Comparison of ENCODE assay signal across 22 cellular contexts in genomic region chr4:56315041-56315440, GRCh38.
A peak's percentile ranks its signal among the peaks of the same experiment; 100 is the strongest.
DNase-seq lines count a peak whose midpoint lies in the region; ATAC-seq and TF ChIP-seq lines count a peak whose summit lies in the region.
"Had no signal": no experiment of that assay in that cellular context is flagged by ENCODE, and none has a peak within 500 bp of the region (broad histone marks: within the 10 kb centered on the region; RNA-seq: fewer than 3 reads in every experiment).

No MANE protein-coding gene starts in this region.

- ATAC-seq in activated CD8-positive, alpha-beta memory T cell treated with anti-CD3 and anti-CD28 coated beads, Interleukin-2, amount 10 ng/mL, durations not matched to agents 7 days and 5 days, result no peak
- ATAC-seq in SK-N-SH treated with all-trans-retinoic acid at 6 μM for 48 hours, result no peak
- ATAC-seq: A549 had no signal

- H4K8ac ChIP-seq in neuronal stem cell (ENCODE audit: low read depth, low read length), result no peak overlapping the region

- H3K9me3 Mint-ChIP-seq in activated CD8-positive, alpha-beta memory T cell treated with anti-CD3 and anti-CD28 coated beads, Interleukin-2, amount 10 ng/mL, durations not matched to agents 7 days and 5 days (ENCODE audit: low read depth), result no peaks in the 10 kb centered on the region

- peaks cover 33 to 86% of the 10 kb centered on the region in 2 donors for H3K36me3 ChIP-seq in neuronal stem cell (replicated peaks in 1 of 2; ENCODE audit: control insufficient read depth in 2 of 2, insufficient read depth in 2 of 2, low read length in 2 of 2)
- H3K36me3 ChIP-seq in testis (ENCODE audit: low read depth, missing control alignments), result no peaks in the 10 kb centered on the region

- TF ChIP-seq CTCF in coronary artery (IDR thresholded peaks at IDR 0.05), result no peak
- TF ChIP-seq CTCF in testis (IDR thresholded peaks at IDR 0.05), result no peak

- no peak overlapping the region for H2BK15ac ChIP-seq in neuronal stem cell (ENCODE audit: low read length)

- H3K4me1 ChIP-seq in neuronal stem cell (ENCODE audit: control insufficient read depth in 2 of 2, insufficient read depth in 1 of 2, low read depth in 1 of 2, low read length in 2 of 2), result no peaks in the 10 kb centered on the region
- no peaks in the 10 kb centered on the region for H3K4me1 ChIP-seq in testis
- H3K4me1 ChIP-seq: A549 had no signal

- H3K27ac ChIP-seq in coronary artery, result no peak overlapping the region
- no peak overlapping the region for H3K27ac ChIP-seq in neuronal stem cell (replicated peaks; ENCODE audit: low read length)
- no peak overlapping the region for H3K27ac ChIP-seq in testis
- H3K27ac ChIP-seq: 22Rv1, A549, BLaER1 had no signal

- no peak overlapping the region for H3K4me2 ChIP-seq in neuronal stem cell (ENCODE audit: insufficient read depth, low read length, poor library complexity, severe bottlenecking)
- H3K4me2 ChIP-seq: A549, BLaER1 had no signal

- no peak overlapping the region for H3K27ac Mint-ChIP-seq in activated CD8-positive, alpha-beta memory T cell treated with anti-CD3 and anti-CD28 coated beads, Interleukin-2, amount 10 ng/mL, durations not matched to agents 7 days and 5 days
- H3K27ac Mint-ChIP-seq: CD14-positive monocyte; CD4-positive, alpha-beta memory T cell; CD4-positive, CD25-positive, alpha-beta regulatory T cell; CD8-positive, alpha-beta memory T cell had no signal

- no peak overlapping the region for H2BK12ac ChIP-seq in neuronal stem cell (ENCODE audit: low read length)

- H3K14ac ChIP-seq in neuronal stem cell (ENCODE audit: low read length), result no peak overlapping the region

- H3K18ac ChIP-seq in neuronal stem cell (ENCODE audit: low read length), result no peak overlapping the region

- TF ChIP-seq POLR2A in testis (IDR thresholded peaks at IDR 0.05), result no peak

- H3K9me3 ChIP-seq in neuronal stem cell (replicated peaks in 1 of 2; ENCODE audit: control insufficient read depth in 2 of 2, insufficient read depth in 1 of 2, low read depth in 1 of 2, low read length in 2 of 2) (peaks cover 0 to 4% of the 10 kb centered on the region in 2 donors), testis (no peaks in the 10 kb centered on the region)
- H3K9me3 ChIP-seq: A549, BE2C had no signal

- no peak overlapping the region for H2AFZ ChIP-seq in neuronal stem cell (ENCODE audit: low read length)

- peaks cover 5% of the 10 kb centered on the region for H3K27me3 Mint-ChIP-seq in activated CD8-positive, alpha-beta memory T cell treated with anti-CD3 and anti-CD28 coated beads, Interleukin-2, amount 10 ng/mL, durations not matched to agents 7 days and 5 days
- H3K27me3 Mint-ChIP-seq: CD4-positive, CD25-positive, alpha-beta regulatory T cell had no signal

- no peak overlapping the region for H2BK120ac ChIP-seq in neuronal stem cell (ENCODE audit: low read depth, low read length)

- CTCF ChIA-PET in activated CD8-positive, alpha-beta memory T cell treated with anti-CD3 and anti-CD28 coated beads, Interleukin-2, amount 10 ng/mL, durations not matched to agents 7 days and 5 days (lab: Charles Lee), result no interaction called here

- H3K36me3 Mint-ChIP-seq in activated CD8-positive, alpha-beta memory T cell treated with anti-CD3 and anti-CD28 coated beads, Interleukin-2, amount 10 ng/mL, durations not matched to agents 7 days and 5 days, result no peaks in the 10 kb centered on the region
- H3K36me3 Mint-ChIP-seq: CD14-positive monocyte; CD4-positive, alpha-beta memory T cell; CD4-positive, CD25-positive, alpha-beta regulatory T cell; CD8-positive, alpha-beta memory T cell had no signal

- DNase-seq in activated CD8-positive, alpha-beta memory T cell treated with anti-CD3 and anti-CD28 coated beads for 24 hours, result peak; percentile 19
- DNase-seq in activated CD8-positive, alpha-beta memory T cell treated with anti-CD3 and anti-CD28 coated beads, Interleukin-2, amount 10 ng/mL, durations not matched to agents 7 days and 5 days, result no peak
- DNase-seq in coronary artery (ENCODE audit: low spot score) (peak; percentile 56), neuronal stem cell (ENCODE audit: low spot score) (no peak), testis (no peak), SIG-M5 treated with dmso at 0.1 percent for 504 hours (lab: John Stamatoyannopoulos, UW; ENCODE audit: unreplicated experiment) (no peak)
- DNase-seq in activated CD4-positive, alpha-beta T cell treated with anti-CD3 and anti-CD28 coated beads for 48 hours, result no peak
- DNase-seq: ACHN; BE2C; C1 segment of cervical spinal cord; CD4-positive, alpha-beta memory T cell; CD4-positive, CD25-positive, alpha-beta regulatory T cell; CD8-positive, alpha-beta memory T cell; COR-L47; DMS 273 treated with DMSO at 0.1 percent for 48 hours; DMS79 treated with DMSO at 0.1 percent for 48 hours; GF-D8 had no signal

- H2AK5ac ChIP-seq in neuronal stem cell (ENCODE audit: low read depth, low read length), result no peak overlapping the region

- no peaks in the 10 kb centered on the region for H3K4me1 Mint-ChIP-seq in activated CD8-positive, alpha-beta memory T cell treated with anti-CD3 and anti-CD28 coated beads, Interleukin-2, amount 10 ng/mL, durations not matched to agents 7 days and 5 days
- H3K4me1 Mint-ChIP-seq: CD14-positive monocyte; CD4-positive, alpha-beta memory T cell; CD4-positive, CD25-positive, alpha-beta regulatory T cell; CD8-positive, alpha-beta memory T cell had no signal

- no peak overlapping the region for H3K4ac ChIP-seq in neuronal stem cell (ENCODE audit: low read length)

- no peak overlapping the region for H3K4me3 Mint-ChIP-seq in activated CD8-positive, alpha-beta memory T cell treated with anti-CD3 and anti-CD28 coated beads, Interleukin-2, amount 10 ng/mL, durations not matched to agents 7 days and 5 days
- H3K4me3 Mint-ChIP-seq: CD14-positive monocyte; CD4-positive, alpha-beta memory T cell; CD4-positive, CD25-positive, alpha-beta regulatory T cell; CD8-positive, alpha-beta memory T cell had no signal

- H3K9ac ChIP-seq in neuronal stem cell (ENCODE audit: low read depth, low read length, poor library complexity), result no peak overlapping the region
- H3K9ac ChIP-seq: BLaER1 had no signal

- no CpG with 5 or more reads among the region's 29 CpGs for WGBS in neuronal stem cell (ENCODE audit: extremely low coverage in 2 of 2, insufficient read length in 2 of 2, insufficient replicate concordance in 1 of 2), 2 donors
- WGBS in testis, 2 donors, result 33 to 87% methylated on average over 5 to 29 of the region's 29 CpGs

- no peak overlapping the region for H2BK5ac ChIP-seq in neuronal stem cell (ENCODE audit: low read length)

- no peak overlapping the region for H4K91ac ChIP-seq in neuronal stem cell (ENCODE audit: low read depth, low read length, poor library complexity)

- peak overlapping the region; percentile 38 for H3K23ac ChIP-seq in neuronal stem cell (ENCODE audit: low read depth, low read length, poor library complexity)

- H3K79me1 ChIP-seq in neuronal stem cell (ENCODE audit: low read depth, low read length), result no peaks in the 10 kb centered on the region

- H3K27me3 ChIP-seq in neuronal stem cell (ENCODE audit: control insufficient read depth in 3 of 3, insufficient read depth in 3 of 3, low read depth in 1 of 3, low read length in 3 of 3) (no peaks in the 10 kb centered on the region), testis (no peaks in the 10 kb centered on the region)
- H3K27me3 ChIP-seq: BE2C, BLaER1 had no signal

- intact Hi-C loops in testis (cut with DNase I; ENCODE audit: low total_unique reads), result no loop called here

- H3K4me3 ChIP-seq in coronary artery (no peak overlapping the region), neuronal stem cell (ENCODE audit: low read length in 2 of 2) (no peak overlapping the region), testis (peak overlapping the region; percentile 29 to 51)
- H3K4me3 ChIP-seq: A549, BLaER1 had no signal

TF ChIP-seq in SK-N-SH treated with all-trans-retinoic acid at 6 μM for 48 hours, 23 proteins besides CTCF, POLR2A, EP300 and RAD21:
- no peak for TF ChIP-seq BACH2 (CRISPR knock-in tag; IDR thresholded peaks at IDR 0.05; ENCODE audit: borderline replicate concordance)
- TF ChIP-seq TOX (CRISPR knock-in tag; IDR thresholded peaks at IDR 0.05; ENCODE audit: borderline replicate concordance), result no peak
- TF ChIP-seq SNAI2 (CRISPR knock-in tag; IDR thresholded peaks at IDR 0.05), result no peak

Comparison
In these comparisons a context has a peak if more than half of its experiments do, and no peak if none do; other contexts are left out.
1. DNase-seq: peak in activated CD8-positive, alpha-beta memory T cell treated with anti-CD3 and anti-CD28 coated beads for 24 hours (single experiment) and coronary artery (single experiment); none in activated CD8-positive, alpha-beta memory T cell treated with anti-CD3 and anti-CD28 coated beads, Interleukin-2, amount 10 ng/mL, durations not matched to agents 7 days and 5 days (single experiment), neuronal stem cell (single experiment), testis (single experiment), SIG-M5 treated with dmso at 0.1 percent for 504 hours (single experiment) and activated CD4-positive, alpha-beta T cell treated with anti-CD3 and anti-CD28 coated beads for 48 hours (single experiment).
2. H3K4me3 ChIP-seq: peak in testis (2 of 2); none in coronary artery (single experiment) and neuronal stem cell (0 of 2).